ENCODE assay signal across 1 cellular context in the genomic region with DNA sequence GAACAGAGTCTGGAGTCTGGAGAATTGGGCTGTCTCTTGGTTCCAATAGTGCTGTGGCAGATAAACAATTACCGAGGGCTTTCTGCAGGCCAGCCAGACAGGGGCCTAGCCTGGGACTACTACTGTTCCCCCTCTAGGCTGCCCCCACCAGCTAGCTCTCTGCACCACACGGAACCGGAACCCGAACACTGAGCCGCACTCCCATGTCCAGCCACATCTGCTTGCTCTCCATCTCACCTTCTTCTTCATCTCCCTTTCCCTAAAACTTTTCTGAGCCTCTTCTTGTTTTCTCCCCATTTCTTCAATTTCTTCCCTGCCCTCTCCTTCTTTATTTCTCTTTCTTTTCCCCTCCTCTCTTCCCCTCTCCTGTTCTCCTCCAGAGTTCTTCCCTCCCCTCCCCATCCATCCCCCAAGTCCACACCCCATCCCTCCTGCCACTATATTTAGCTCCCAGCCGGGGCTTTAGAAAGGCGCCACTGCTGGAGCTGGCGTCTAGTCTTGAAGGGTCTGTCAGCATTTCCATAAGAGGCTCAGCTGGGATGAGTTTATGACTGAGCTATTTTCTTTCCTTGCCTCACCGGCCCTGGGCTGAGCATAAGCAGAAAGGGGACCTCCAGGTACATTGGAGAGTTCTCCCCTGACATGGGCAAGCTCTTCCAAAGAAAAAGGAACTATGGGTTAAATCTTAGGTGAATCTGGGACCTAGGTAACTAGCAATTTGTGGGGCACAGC.
TF ChIP-seq lines count a peak whose summit lies in the region.

No MANE protein-coding gene starts in this region.

TF ChIP-seq in K562, 482 proteins besides CTCF, POLR2A, EP300 and RAD21:
- no peak for TF ChIP-seq RREB1 (CRISPR knock-in tag; IDR thresholded peaks at IDR 0.05)
- TF ChIP-seq ZNF512 (tag; IDR thresholded peaks at IDR 0.05): peak; percentile 61; the same call in 1 of the 2 replicates
- no peak for TF ChIP-seq XRCC3 (IDR thresholded peaks at IDR 0.05)
- TF ChIP-seq, protein P1, sequence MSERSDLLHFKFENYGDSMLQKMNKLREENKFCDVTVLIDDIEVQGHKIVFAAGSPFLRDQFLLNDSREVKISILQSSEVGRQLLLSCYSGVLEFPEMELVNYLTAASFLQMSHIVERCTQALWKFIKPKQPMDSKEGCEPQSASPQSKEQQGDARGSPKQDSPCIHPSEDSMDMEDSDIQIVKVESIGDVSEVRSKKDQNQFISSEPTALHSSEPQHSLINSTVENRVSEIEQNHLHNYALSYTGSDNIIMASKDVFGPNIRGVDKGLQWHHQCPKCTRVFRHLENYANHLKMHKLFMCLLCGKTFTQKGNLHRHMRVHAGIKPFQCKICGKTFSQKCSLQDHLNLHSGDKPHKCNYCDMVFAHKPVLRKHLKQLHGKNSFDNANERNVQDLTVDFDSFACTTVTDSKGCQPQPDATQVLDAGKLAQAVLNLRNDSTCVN (CRISPR knock-in tag; IDR thresholded peaks at IDR 0.05): 0 out of 2 replicates have a peak, but pooled peaks have one; percentile 35
- TF ChIP-seq ELF4 (CRISPR knock-in tag; IDR thresholded peaks at IDR 0.05): 0 out of 2 replicates have a peak, but pooled peaks have one; percentile 40
- TF ChIP-seq THRB (CRISPR knock-in tag; conservative IDR thresholded peaks at IDR 0.05): 0 out of 2 replicates have a peak, but pooled peaks have one; percentile 72
- peak; percentile 78; the same call in 1 of the 2 replicates for TF ChIP-seq OTX1 (CRISPR knock-in tag; IDR thresholded peaks at IDR 0.05)
